ENCODE assay signal across 8 cellular contexts in genomic region chrX:154526901-154527675, GRCh38. TPM values are rescaled to one million over a fixed set of nuclear protein-coding genes. Genes with fewer than 3 reads are reported as not detected.
DNase-seq lines count a peak whose midpoint lies in the region; ATAC-seq, FAIRE-seq and TF ChIP-seq lines count a peak whose summit lies in the region.

No MANE protein-coding gene starts in this region.

- DNase-seq in HFF-Myc (ENCODE audit: extremely low read depth, low read depth), result no peak
- DNase-seq in NCI-H1694 (lab: John Stamatoyannopoulos, UW), result peak; percentile 77
- DNase-seq in T-helper 17 cell, result peak in 1 of 3 donors; percentile 32
- peak; percentile 67 to 86 (median 70) for DNase-seq in K562 (ENCODE audit: extremely low read depth in 1 of 4, low spot score in 3 of 4)
- DNase-seq in iPS DF 6.9 (ENCODE audit: low read depth, low spot score), result no peak
- DNase-seq in sciatic nerve (ENCODE audit: low spot score), result peak; percentile 85

- peak overlapping the region; percentile 85 for H2AFZ ChIP-seq in K562 (ENCODE audit: low read depth, low read length)

- in situ Hi-C loops in K562 (cut with MboI), result loop anchor here (25.0 kb wide), 1 partner anchor 365 kb away; no protein-coding TSS in a partner anchor

- BruUV-seq in K562 (replicated peaks; lab: Mats Ljungman, UMichigan), result no TSS peak

- POLR2A ChIA-PET in K562 (lab: Yijun Ruan, JAX), result interaction anchor here (0.5 to 1.8 kb wide), 18 partner anchors 10 to 1075 kb away, joined by 3 to 9 read pairs (median 4); partner anchors contain the start of genes DNASE1L1, FAM50A, PLXNA3 and SLC10A3

- H4K20me1 ChIP-seq in DOHH2 (ENCODE audit: control insufficient read depth, insufficient read depth, low read depth, low read length), result no peaks in the 10 kb centered on the region
- H4K20me1 ChIP-seq in K562 (replicated peaks; ENCODE audit: control insufficient read depth, insufficient read depth, low read length), result no peaks in the 10 kb centered on the region

- no peaks in the 10 kb centered on the region for H3K36me3 Mint-ChIP-seq in T-helper 17 cell (ENCODE audit: low read depth)

- no peak; the same call in 1 of the 2 replicates for TF ChIP-seq EP300 in K562 (IDR thresholded peaks at IDR 0.05; ENCODE audit: low read length)

- H3K27me3 Mint-ChIP-seq in T-helper 17 cell, result no peaks in the 10 kb centered on the region

- H3K79me2 ChIP-seq in DOHH2 (ENCODE audit: control insufficient read depth, low read length), result no peaks in the 10 kb centered on the region
- no peaks in the 10 kb centered on the region for H3K79me2 ChIP-seq in K562 (ENCODE audit: control insufficient read depth, insufficient read depth, low read length)

- no peaks in the 10 kb centered on the region for H3K9me1 ChIP-seq in K562 (ENCODE audit: control insufficient read depth, insufficient read depth, low read length)

- FAIRE-seq in K562 (lab: Jason Lieb, UNC), result peak; percentile 95

- no peak overlapping the region for H3K27ac Mint-ChIP-seq in T-helper 17 cell

- H3K27me3 ChIP-seq in DOHH2 (ENCODE audit: control insufficient read depth, low read length), result no peaks in the 10 kb centered on the region
- H3K27me3 ChIP-seq in K562 (ENCODE audit: control insufficient read depth in 2 of 2, insufficient read depth in 2 of 2, low read length in 2 of 2), result no peaks in the 10 kb centered on the region
- no peaks in the 10 kb centered on the region for H3K27me3 ChIP-seq in iPS DF 6.9 (ENCODE audit: control insufficient read depth, insufficient read depth, low read length)

- H3F3A ChIP-seq in DOHH2 (ENCODE audit: control insufficient read depth, insufficient read depth), result no peaks in the 10 kb centered on the region

- H3K36me3 ChIP-seq in DOHH2 (ENCODE audit: control insufficient read depth, low read length) (no peaks in the 10 kb centered on the region), K562 (ENCODE audit: control insufficient read depth, insufficient read depth, low read length) (peaks cover 15% of the 10 kb centered on the region; the same call in 2 of the 3 replicates), iPS DF 6.9 (ENCODE audit: control insufficient read depth, insufficient read depth, low read length) (no peaks in the 10 kb centered on the region)

- H3K9me3 ChIP-seq in DOHH2 (ENCODE audit: control insufficient read depth, insufficient read depth, low read length), result no peaks in the 10 kb centered on the region
- no peaks in the 10 kb centered on the region for H3K9me3 ChIP-seq in T-helper 17 cell (ENCODE audit: control insufficient read depth, low read length, poor library complexity, severe bottlenecking)
- no peaks in the 10 kb centered on the region for H3K9me3 ChIP-seq in K562 (replicated peaks; ENCODE audit: control insufficient read depth, insufficient read depth, low read depth, low read length)
- H3K9me3 ChIP-seq in iPS DF 6.9 (ENCODE audit: control insufficient read depth, insufficient read depth, low read length), result no peaks in the 10 kb centered on the region

- ATAC-seq in T-helper 17 cell, result peak; percentile 91
- peak; percentile 95 for ATAC-seq in K562
- ATAC-seq in sciatic nerve, result peak; percentile 90
- no peak for ATAC-seq in HG03565 (IDR thresholded peaks at IDR 0.05; ENCODE audit: unreplicated experiment)

- intact Hi-C loops in K562 (cut with micrococcal nuclease) (loop anchor here (5.0 kb wide), 2 partner anchors 35 to 100 kb away; partner anchors contain the start of genes ATP6AP1 and SLC10A3), sciatic nerve (cut with DNase I) (no loop called here)

- H3K9me2 ChIP-seq in DOHH2 (replicated peaks; ENCODE audit: control insufficient read depth, low read length), result no peaks in the 10 kb centered on the region

- peaks cover 12% of the 10 kb centered on the region for H3K4me1 Mint-ChIP-seq in T-helper 17 cell

- WGBS in K562 (ENCODE audit: insufficient coverage, low coverage, missing lambda C conversion rate), result 15% methylated on average over 9 of the region's 15 CpGs
- no CpG with 5 or more reads among the region's 15 CpGs for WGBS in iPS DF 6.9 (ENCODE audit: insufficient coverage, insufficient read length)

- H3K9ac ChIP-seq in K562 (ENCODE audit: insufficient read depth in 1 of 2, low read depth in 2 of 2, low read length in 2 of 2), result peak overlapping the region; percentile 49 to 86

- H3K4me1 ChIP-seq in DOHH2 (ENCODE audit: control insufficient read depth, low read length) (peaks cover 14% of the 10 kb centered on the region), K562 (replicated peaks in 1 of 2; ENCODE audit: control insufficient read depth in 2 of 2, insufficient read depth in 2 of 2, low read length in 2 of 2) (peaks cover 8 to 17% of the 10 kb centered on the region in 2 experiments; a peak in 4 of 5 replicates), iPS DF 6.9 (ENCODE audit: control insufficient read depth, insufficient read depth, low read length) (no peaks in the 10 kb centered on the region; the same call in 1 of the 2 replicates)

- TF ChIP-seq POLR2A in K562 (conservative IDR thresholded peaks at IDR 0.05), result 0 out of 2 replicates have a peak, but pooled peaks have one; percentile 39

- peak overlapping the region; percentile 37; the same call in 1 of the 2 replicates for H3K27ac ChIP-seq in DOHH2 (ENCODE audit: low read depth, low read length)
- peak overlapping the region; percentile 68 for H3K27ac ChIP-seq in K562 (ENCODE audit: extremely low read depth, low read depth, low read length)
- no peak overlapping the region for H3K27ac ChIP-seq in iPS DF 6.9 (ENCODE audit: low read length)

- H3K4me2 ChIP-seq in DOHH2 (ENCODE audit: low read length) (peak overlapping the region; percentile 75), K562 (ENCODE audit: insufficient read depth, low read length) (peak overlapping the region; percentile 68)

- TF ChIP-seq RAD21 in K562 (CRISPR knock-in tag; conservative IDR thresholded peaks at IDR 0.05 in 1 of 2, IDR thresholded peaks at IDR 0.05 in 1 of 2), result peak; percentile 24 to 60; a peak in 3 of 4 replicates

- H3K4me3 Mint-ChIP-seq in T-helper 17 cell, result peak overlapping the region; percentile 57

- CTCF ChIA-PET in K562 (lab: Yijun Ruan, JAX; ENCODE audit: low intra/inter-chr PET ratio), result no interaction called here

- TF ChIP-seq CTCF in DOHH2 (IDR thresholded peaks at IDR 0.05; ENCODE audit: low read depth, low read length, poor library complexity, severe bottlenecking) (peak; percentile 42), HFF-Myc (IDR thresholded peaks at IDR 0.05; ENCODE audit: low read depth, low read length, missing control alignments) (peak; percentile 53), K562 (IDR thresholded peaks at IDR 0.05 in 2 of 3, conservative IDR thresholded peaks at IDR 0.05 in 1 of 3; ENCODE audit: insufficient read depth in 2 of 3, low read depth in 1 of 3, low read length in 3 of 3) (peak; percentile 71 to 76 (median 76))

- peak overlapping the region; percentile 68 for H3K4me3 ChIP-seq in DOHH2 (ENCODE audit: low read length)
- H3K4me3 ChIP-seq in HFF-Myc (replicated peaks; ENCODE audit: low read depth, low read length), result no peak overlapping the region
- no peak overlapping the region for H3K4me3 ChIP-seq in K562
- H3K4me3 ChIP-seq in iPS DF 6.9 (ENCODE audit: low read length), result peak overlapping the region; percentile 17; the same call in 1 of the 2 replicates

RNA-seq across cellular contexts. Expression of gene FAM3A, which starts 11.1 kb away (rescaled TPM):
- total RNA-seq in T-helper 17 cell (10 to 100 TPM; 32.5 to 34.0 TPM), K562 (2014; rRNA removed) (53.3 and 67.6 TPM in 2 replicates), K562 (2014; rRNA removed; fragmentation: Illumina TruSeq; extraction: Trizol) (6.6 and 10.0 TPM in 2 replicates), K562 (2015; rRNA removed; fragmentation: Illumina TruSeq; extraction: Trizol) (27.0 and 32.3 TPM in 2 replicates), K562 (2021) (68.9 and 70.6 TPM in 2 replicates), sciatic nerve (40.3 TPM)
- total RNA-seq in K562 (2011; cell fraction: chromatin; rRNA removed; ENCODE audit: low replicate concordance), result 62.3 and 136 TPM in 2 replicates
- 135 and 139 TPM in 2 replicates for total RNA-seq in K562 (2011; cell fraction: nucleolus; rRNA removed)
- 84.9 and 88.7 TPM in 2 replicates for total RNA-seq in K562 (2011; cell fraction: nucleoplasm; rRNA removed)
- polyA plus RNA-seq in K562 (2011; rRNA removed) (29.2 and 44.1 TPM in 2 replicates), K562 (2014; fragmentation: Illumina TruSeq; extraction: Trizol) (24.2 and 44.9 TPM in 2 replicates), K562 (2014; fragmentation: Nextera tagmentation; extraction: Ambion mirVana) (1 to 10 TPM in 1 of 2 experiments, under 1 TPM in 1; 0.75 to 1.8 TPM), K562 (2014; rRNA removed) (62.9 and 66.7 TPM in 2 replicates)
- polyA plus RNA-seq in K562 (2011; cell fraction: cytosol; rRNA removed), result 45.6 and 88.5 TPM in 2 replicates
- 159 and 221 TPM in 2 replicates for polyA plus RNA-seq in K562 (2011; cell fraction: nucleus; rRNA removed)
- 47.8 and 77.3 TPM in 2 replicates for polyA plus RNA-seq in K562 (2012)
- 7.6 and 13.4 TPM in 2 replicates for polyA minus RNA-seq in K562 (2011; rRNA and poly(A)+ RNA removed)
- polyA minus RNA-seq in K562 (2011; cell fraction: cytosol; rRNA and poly(A)+ RNA removed), result 25.1 and 30.7 TPM in 2 replicates
- 25.2 and 34.2 TPM in 2 replicates for polyA minus RNA-seq in K562 (2011; cell fraction: nucleus; rRNA and poly(A)+ RNA removed)

RNA-seq across cellular contexts. Expression of gene G6PD, which starts 19.6 kb away (rescaled TPM):
- total RNA-seq in T-helper 17 cell (10 to 100 TPM; 28.5 to 44.9 TPM), K562 (2014; rRNA removed) (80.2 and 104 TPM in 2 replicates), K562 (2014; rRNA removed; fragmentation: Illumina TruSeq; extraction: Trizol) (28.7 and 44.7 TPM in 2 replicates), K562 (2015; rRNA removed; fragmentation: Illumina TruSeq; extraction: Trizol) (66.4 and 73.6 TPM in 2 replicates), K562 (2021) (205 and 212 TPM in 2 replicates), sciatic nerve (50.4 TPM)
- total RNA-seq in K562 (2011; cell fraction: chromatin; rRNA removed; ENCODE audit: low replicate concordance), result 99.3 and 369 TPM in 2 replicates
- total RNA-seq in K562 (2011; cell fraction: nucleolus; rRNA removed), result 201 and 212 TPM in 2 replicates
- total RNA-seq in K562 (2011; cell fraction: nucleoplasm; rRNA removed), result 122 and 126 TPM in 2 replicates
- polyA plus RNA-seq in K562 (2011; rRNA removed) (44.6 and 133 TPM in 2 replicates), K562 (2014; fragmentation: Illumina TruSeq; extraction: Trizol) (222 and 260 TPM in 2 replicates), K562 (2014; fragmentation: Nextera tagmentation; extraction: Ambion mirVana) (10 to 100 TPM in 1 of 2 experiments, 1 to 10 TPM in 1; 2.9 to 18.3 TPM), K562 (2014; rRNA removed) (86.3 and 104 TPM in 2 replicates)
- 69.2 and 84.8 TPM in 2 replicates for polyA plus RNA-seq in K562 (2011; cell fraction: cytosol; rRNA removed)
- polyA plus RNA-seq in K562 (2011; cell fraction: nucleus; rRNA removed), result 266 and 292 TPM in 2 replicates
- polyA plus RNA-seq in K562 (2012), result 217 and 238 TPM in 2 replicates
- polyA minus RNA-seq in K562 (2011; rRNA and poly(A)+ RNA removed), result 39.7 and 47.5 TPM in 2 replicates
- polyA minus RNA-seq in K562 (2011; cell fraction: cytosol; rRNA and poly(A)+ RNA removed), result 94.5 and 147 TPM in 2 replicates
- polyA minus RNA-seq in K562 (2011; cell fraction: nucleus; rRNA and poly(A)+ RNA removed), result 96.3 and 128 TPM in 2 replicates

RNA-seq across cellular contexts. Expression of gene IKBKG, which starts 20.3 kb away (rescaled TPM):
- total RNA-seq in T-helper 17 cell (10 to 100 TPM; 35.9 to 45.1 TPM), K562 (2014; rRNA removed) (28.2 and 45.3 TPM in 2 replicates), K562 (2014; rRNA removed; fragmentation: Illumina TruSeq; extraction: Trizol) (6.8 and 10.6 TPM in 2 replicates), K562 (2015; rRNA removed; fragmentation: Illumina TruSeq; extraction: Trizol) (21.9 and 22.2 TPM in 2 replicates), K562 (2021) (46.2 and 51.8 TPM in 2 replicates), sciatic nerve (25.2 TPM)
- 24.9 and 66.1 TPM in 2 replicates for total RNA-seq in K562 (2011; cell fraction: chromatin; rRNA removed; ENCODE audit: low replicate concordance)
- total RNA-seq in K562 (2011; cell fraction: nucleolus; rRNA removed), result 52.9 and 57.4 TPM in 2 replicates
- total RNA-seq in K562 (2011; cell fraction: nucleoplasm; rRNA removed), result 30.5 and 36.4 TPM in 2 replicates
- polyA plus RNA-seq in K562 (2011; rRNA removed) (23.4 and 29.9 TPM in 2 replicates), K562 (2014; fragmentation: Illumina TruSeq; extraction: Trizol) (18.6 and 29.3 TPM in 2 replicates), K562 (2014; fragmentation: Nextera tagmentation; extraction: Ambion mirVana) (under 1 TPM; 0.68 to 0.99 TPM), K562 (2014; rRNA removed) (52.9 and 60.0 TPM in 2 replicates)
- 34.4 and 69.6 TPM in 2 replicates for polyA plus RNA-seq in K562 (2011; cell fraction: cytosol; rRNA removed)
- polyA plus RNA-seq in K562 (2011; cell fraction: nucleus; rRNA removed), result 90.6 and 112 TPM in 2 replicates
- 32.7 and 39.8 TPM in 2 replicates for polyA plus RNA-seq in K562 (2012)
- 4.2 and 5.7 TPM in 2 replicates for polyA minus RNA-seq in K562 (2011; rRNA and poly(A)+ RNA removed)
- polyA minus RNA-seq in K562 (2011; cell fraction: cytosol; rRNA and poly(A)+ RNA removed), result 16.6 and 19.2 TPM in 2 replicates
- 19.4 and 22.9 TPM in 2 replicates for polyA minus RNA-seq in K562 (2011; cell fraction: nucleus; rRNA and poly(A)+ RNA removed)

RNA-seq across cellular contexts. Expression of gene SLC10A3, which starts 36.7 kb away (rescaled TPM):
- total RNA-seq in T-helper 17 cell, result 10 to 100 TPM; 23.9 to 29.5 TPM
- total RNA-seq in K562 (2011; cell fraction: chromatin; rRNA removed; ENCODE audit: low replicate concordance), result 11.1 and 43.4 TPM in 2 replicates
- total RNA-seq in K562 (2011; cell fraction: nucleolus; rRNA removed), result 58.4 and 62.9 TPM in 2 replicates
- 27.9 and 31.5 TPM in 2 replicates for total RNA-seq in K562 (2011; cell fraction: nucleoplasm; rRNA removed)
- total RNA-seq in K562 (2014; rRNA removed), result 21.7 and 28.6 TPM in 2 replicates
- 5.5 and 9.6 TPM in 2 replicates for total RNA-seq in K562 (2014; rRNA removed; fragmentation: Illumina TruSeq; extraction: Trizol)
- 19.7 and 20.7 TPM in 2 replicates for total RNA-seq in K562 (2015; rRNA removed; fragmentation: Illumina TruSeq; extraction: Trizol)
- 30.6 and 31.6 TPM in 2 replicates for total RNA-seq in K562 (2021)
- 10.7 and 15.1 TPM in 2 replicates for polyA plus RNA-seq in K562 (2011; rRNA removed)
- polyA plus RNA-seq in K562 (2011; cell fraction: cytosol; rRNA removed), result 16.7 and 48.0 TPM in 2 replicates
- 25.2 and 42.1 TPM in 2 replicates for polyA plus RNA-seq in K562 (2011; cell fraction: nucleus; rRNA removed)
- polyA plus RNA-seq in K562 (2012), result 32.7 and 34.9 TPM in 2 replicates
- 16.7 and 33.1 TPM in 2 replicates for polyA plus RNA-seq in K562 (2014; fragmentation: Illumina TruSeq; extraction: Trizol)
- 1 to 10 TPM; 5.2 to 6.0 TPM for polyA plus RNA-seq in K562 (2014; fragmentation: Nextera tagmentation; extraction: Ambion mirVana)
- polyA plus RNA-seq in K562 (2014; rRNA removed), result 26.2 and 33.4 TPM in 2 replicates
- polyA minus RNA-seq in K562 (2011; rRNA and poly(A)+ RNA removed), result 4.8 and 7.1 TPM in 2 replicates
- 14.8 and 15.9 TPM in 2 replicates for polyA minus RNA-seq in K562 (2011; cell fraction: cytosol; rRNA and poly(A)+ RNA removed)
- 13.5 and 16.4 TPM in 2 replicates for polyA minus RNA-seq in K562 (2011; cell fraction: nucleus; rRNA and poly(A)+ RNA removed)
- 17.7 TPM for total RNA-seq in sciatic nerve

RNA-seq across cellular contexts. Expression of gene UBL4A, which starts 40.7 kb away (rescaled TPM):
- total RNA-seq in T-helper 17 cell (10 to 100 TPM; 15.2 to 30.6 TPM), K562 (2014; rRNA removed) (140 and 170 TPM in 2 replicates), K562 (2014; rRNA removed; fragmentation: Illumina TruSeq; extraction: Trizol) (51.5 and 69.9 TPM in 2 replicates), K562 (2015; rRNA removed; fragmentation: Illumina TruSeq; extraction: Trizol) (99.9 and 100 TPM in 2 replicates), K562 (2021) (120 TPM in 2 replicates), sciatic nerve (29.4 TPM)
- total RNA-seq in K562 (2011; cell fraction: chromatin; rRNA removed; ENCODE audit: low replicate concordance), result 21.7 and 76.7 TPM in 2 replicates
- 85.0 and 90.5 TPM in 2 replicates for total RNA-seq in K562 (2011; cell fraction: nucleolus; rRNA removed)
- 36.0 and 48.8 TPM in 2 replicates for total RNA-seq in K562 (2011; cell fraction: nucleoplasm; rRNA removed)
- polyA plus RNA-seq in K562 (2011; rRNA removed) (73.9 and 78.4 TPM in 2 replicates), K562 (2014; fragmentation: Illumina TruSeq; extraction: Trizol) (101 and 112 TPM in 2 replicates), K562 (2014; fragmentation: Nextera tagmentation; extraction: Ambion mirVana) (10 to 100 TPM; 15.2 to 31.7 TPM), K562 (2014; rRNA removed) (115 and 119 TPM in 2 replicates)
- 99.1 and 201 TPM in 2 replicates for polyA plus RNA-seq in K562 (2011; cell fraction: cytosol; rRNA removed)
- polyA plus RNA-seq in K562 (2011; cell fraction: nucleus; rRNA removed), result 55.9 and 76.2 TPM in 2 replicates
- polyA plus RNA-seq in K562 (2012), result 93.8 and 109 TPM in 2 replicates
- polyA minus RNA-seq in K562 (2011; rRNA and poly(A)+ RNA removed), result 46.0 and 65.1 TPM in 2 replicates
- 73.7 and 77.5 TPM in 2 replicates for polyA minus RNA-seq in K562 (2011; cell fraction: cytosol; rRNA and poly(A)+ RNA removed)
- 31.8 and 40.9 TPM in 2 replicates for polyA minus RNA-seq in K562 (2011; cell fraction: nucleus; rRNA and poly(A)+ RNA removed)

Comparison
In these comparisons a context has a peak if more than half of its experiments do, and no peak if none do; other contexts are left out.
1. H3K4me3 ChIP-seq: peak in DOHH2 (single experiment) and iPS DF 6.9 (single experiment); none in HFF-Myc (single experiment) and K562 (single experiment).
2. DNase-seq: peak in NCI-H1694 (single experiment), K562 (4 of 4) and sciatic nerve (single experiment); none in HFF-Myc (single experiment) and iPS DF 6.9 (single experiment).
3. Peak in every context shown above with its lines, with median percentiles within 50 percentile points of each other: CTCF ChIP-seq.